Comparison of ENCODE assay signal across 8 cellular contexts in the genomic region with DNA sequence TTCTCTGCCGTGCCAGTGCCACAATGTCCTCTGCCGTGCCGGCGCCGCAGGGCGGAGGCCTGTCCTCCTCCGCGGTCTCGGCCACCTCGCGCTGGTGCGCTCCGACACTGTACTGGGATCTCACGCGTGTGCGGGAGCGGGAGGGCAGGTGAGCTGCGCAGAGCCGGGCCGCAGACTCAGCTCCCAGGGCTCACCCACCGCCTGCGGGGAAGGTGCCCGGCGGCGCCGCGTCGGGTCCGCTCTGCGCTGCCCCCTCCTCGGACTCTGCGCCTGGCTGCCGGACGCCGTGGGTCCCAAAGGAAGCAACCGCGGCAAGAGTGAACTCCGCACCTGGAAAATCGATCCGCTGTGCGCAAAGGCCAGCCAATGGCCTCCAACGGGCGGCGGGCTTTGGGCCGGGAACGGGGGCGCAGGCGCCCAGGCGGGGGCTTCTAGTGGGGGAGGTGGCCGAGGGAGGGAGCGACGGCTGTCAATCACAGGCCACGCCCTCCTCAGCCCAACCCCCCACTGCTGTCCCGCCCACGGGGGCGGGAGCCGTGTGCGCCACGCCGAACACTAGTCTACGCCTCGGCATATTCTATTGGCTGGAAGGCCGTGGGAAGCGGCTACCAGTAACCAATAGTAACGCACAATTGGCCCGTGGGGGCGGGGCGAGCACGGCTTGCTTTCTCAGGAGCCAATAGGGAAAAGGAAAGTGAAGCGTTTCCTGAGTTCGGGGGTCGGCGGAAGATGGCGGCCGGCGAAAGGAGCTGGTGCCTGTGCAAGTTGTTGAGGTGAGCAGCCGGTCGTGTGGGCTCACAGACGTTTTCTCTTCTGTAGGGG. TPM values are rescaled to one million over a fixed set of nuclear protein-coding genes. Genes with fewer than 3 reads are reported as not detected.
A peak's percentile ranks its signal among the peaks of the same experiment; 100 is the strongest.
DNase-seq lines count a peak whose midpoint lies in the region; ATAC-seq, FAIRE-seq and TF ChIP-seq lines count a peak whose summit lies in the region.

A gene with protein sequence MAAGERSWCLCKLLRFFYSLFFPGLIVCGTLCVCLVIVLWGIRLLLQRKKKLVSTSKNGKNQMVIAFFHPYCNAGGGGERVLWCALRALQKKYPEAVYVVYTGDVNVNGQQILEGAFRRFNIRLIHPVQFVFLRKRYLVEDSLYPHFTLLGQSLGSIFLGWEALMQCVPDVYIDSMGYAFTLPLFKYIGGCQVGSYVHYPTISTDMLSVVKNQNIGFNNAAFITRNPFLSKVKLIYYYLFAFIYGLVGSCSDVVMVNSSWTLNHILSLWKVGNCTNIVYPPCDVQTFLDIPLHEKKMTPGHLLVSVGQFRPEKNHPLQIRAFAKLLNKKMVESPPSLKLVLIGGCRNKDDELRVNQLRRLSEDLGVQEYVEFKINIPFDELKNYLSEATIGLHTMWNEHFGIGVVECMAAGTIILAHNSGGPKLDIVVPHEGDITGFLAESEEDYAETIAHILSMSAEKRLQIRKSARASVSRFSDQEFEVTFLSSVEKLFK (plus strand): TSS at position 709 of the 822 bp plus-strand sequence. CDS start 21 bp downstream, at position 730.

- in situ Hi-C loops in ACHN (cut with HindIII; ENCODE audit: low pct_ligation_motif_present, low pct_unique_long_range_greater_than_20kb, low sequenced_read_pairs) = no loop called here

- no peaks in the 10 kb centered on the region for H3K36me3 ChIP-seq in WERI-Rb-1
- no peaks in the 10 kb centered on the region for H3K36me3 ChIP-seq in bronchial epithelial cell (ENCODE audit: control insufficient read depth, insufficient read depth, low read length)

- TF ChIP-seq CTCF in WERI-Rb-1 (IDR thresholded peaks at IDR 0.05; ENCODE audit: low read depth, low read length) (no peak), bronchial epithelial cell (IDR thresholded peaks at IDR 0.05; ENCODE audit: insufficient read depth, low read length, severe bottlenecking) (no peak)

- peak; percentile 89 for FAIRE-seq in bronchial epithelial cell (lab: Jason Lieb, UNC)

- H3K4me3 ChIP-seq in WERI-Rb-1 (ENCODE audit: low read depth, low read length) (peak within 1 kb of the TSS; percentile 81), bronchial epithelial cell (ENCODE audit: low read depth, low read length) (peak within 1 kb of the TSS; percentile 97)

- H3K27me3 ChIP-seq in WERI-Rb-1 (ENCODE audit: insufficient read depth, low read depth, severe bottlenecking) = no peaks in the 10 kb centered on the region
- no peaks in the 10 kb centered on the region for H3K27me3 ChIP-seq in bronchial epithelial cell (ENCODE audit: control insufficient read depth, insufficient read depth, low read length)

- ATAC-seq in GM18873 (IDR thresholded peaks at IDR 0.05; ENCODE audit: low FRiP score, unreplicated experiment) (peak; percentile 100), HG03139 (IDR thresholded peaks at IDR 0.05; ENCODE audit: unreplicated experiment) (peak; percentile 99)

- peak within 1 kb of the TSS; percentile 78 for H3K27ac ChIP-seq in WERI-Rb-1

- no peaks in the 10 kb centered on the region for H3K9me3 ChIP-seq in WERI-Rb-1 (ENCODE audit: severe bottlenecking)

- peak; percentile 97 for DNase-seq in ACHN
- DNase-seq in NCI-H2227 (lab: John Stamatoyannopoulos, UW; ENCODE audit: unreplicated experiment) = peak; percentile 97
- DNase-seq in WERI-Rb-1 = peak; percentile 96
- DNase-seq in bronchial epithelial cell (ENCODE audit: low read depth) = peak; percentile 94
- DNase-seq in iPS-NIHi7 (ENCODE audit: extremely low spot score) = peak; percentile 98
- peak; percentile 94 for DNase-seq in smooth muscle cell of the brain vasculature (ENCODE audit: low read depth, low spot score)

RNA-seq across cellular contexts. Expression of the gene that starts here (rescaled TPM):
- total RNA-seq in bronchial epithelial cell = 17.5 and 24.5 TPM in 2 replicates

Comparison
In these comparisons a context has a peak if more than half of its experiments do, and no peak if none do; other contexts are left out.
1. Peak in every context shown above with its lines: DNase-seq, ATAC-seq, H3K4me3 ChIP-seq and H3K27ac ChIP-seq.